In genomic region chr13:39232999-39233398, GRCh38 we compare ENCODE assay signal across 28 cellular contexts.
"Had no signal": no experiment of that assay in that cellular context is flagged by ENCODE, and none has a peak within 500 bp of the region (broad histone marks: within the 10 kb centered on the region; RNA-seq: fewer than 3 reads in every experiment).

No MANE protein-coding gene starts in this region.

- H3K27me3 ChIP-seq: neural progenitor cell, ovary, spleen, suprapubic skin, testis, tibial artery, transverse colon, upper lobe of right lung, uterus had no signal

- H3K9me3 ChIP-seq: ovary, psoas muscle, spleen, suprapubic skin, testis, tibial artery, transverse colon, upper lobe of right lung, uterus had no signal

- H3K9ac ChIP-seq: neural progenitor cell, parathyroid adenoma had no signal

- H2AFZ ChIP-seq: neural progenitor cell, parathyroid adenoma had no signal

- H3K27ac ChIP-seq: neural progenitor cell, ovary, parathyroid adenoma, psoas muscle, skin epidermis, spleen, suprapubic skin, testis, tibial artery, transverse colon, upper lobe of right lung, uterus had no signal

- H3K4me2 ChIP-seq: neural progenitor cell, smooth muscle cell had no signal

- DNase-seq: naive thymus-derived CD8-positive, alpha-beta T cell; occipital lobe; ovary; posterior cingulate gyrus; psoas muscle; right cardiac atrium; spleen; stimulated activated CD4-positive, alpha-beta T cell treated with anti-CD3 and anti-CD28 coated beads, Interleukin-12 subunit alpha, Interleukin-12 subunit beta, amount 100 ng/mL, for 4 hours; stimulated activated CD4-positive, alpha-beta T cell treated with anti-CD3 and anti-CD28 coated beads, Interleukin-1b, Interleukin-23, amount 100 ng/mL, for 48 hours; stimulated activated CD4-positive, alpha-beta T cell treated with anti-CD3 and anti-CD28 coated beads, Interleukin-4, amount 100 ng/mL, for 1 hour; stimulated activated CD4-positive, alpha-beta T cell treated with anti-CD3 and anti-CD28 coated beads, Interleukin-4, amount 100 ng/mL, for 4 hours; stimulated activated CD8-positive, alpha-beta memory T cell treated with anti-CD3 and anti-CD28 coated beads, Interleukin-4, amount 100 ng/mL, for 48 hours; stimulated activated naive CD4-positive, alpha-beta T cell; stimulated activated naive CD8-positive, alpha-beta T cell treated with anti-CD3 and anti-CD28 coated beads, Interleukin-15, amount 100 ng/mL, for 72 hours; stimulated activated naive CD8-positive, alpha-beta T cell treated with anti-CD3 and anti-CD28 coated beads, Interleukin-15, Interleukin-2, amounts not matched to agents 100 U/mL and 50 U/mL, for 24 hours; testis; tibial artery; transverse colon; upper lobe of right lung; uterus had no signal

- H3K36me3 ChIP-seq: neural progenitor cell, ovary, spleen, suprapubic skin, tibial artery, transverse colon, upper lobe of right lung, uterus had no signal

- ATAC-seq: naive thymus-derived CD8-positive, alpha-beta T cell; natural killer cell treated with Interleukin-12 subunit alpha and Interleukin-12 subunit beta and Interleukin-15 and Interleukin-18, amount 100 ng/mL, for 72 hours; psoas muscle; right cardiac atrium; sciatic nerve; stimulated activated memory B cell treated with anti-CD40 and anti-IgM and Interleukin-4, amounts not matched to agents 10 μg/mL and 1 μg/mL and 100 μg/mL, for 72 hours; stimulated activated naive CD8-positive, alpha-beta T cell treated with anti-CD3 and anti-CD28 coated beads, Interleukin-15, amount 100 ng/mL, for 72 hours; stimulated activated naive CD8-positive, alpha-beta T cell treated with anti-CD3 and anti-CD28 coated beads, Interleukin-15, Interleukin-2, amounts not matched to agents 100 U/mL and 50 U/mL, for 24 hours; upper lobe of right lung had no signal

- H3K79me2 ChIP-seq: parathyroid adenoma had no signal

- H3K4me3 ChIP-seq: neural progenitor cell, ovary, psoas muscle, skin epidermis, smooth muscle cell, spleen, suprapubic skin, testis, tibial artery, transverse colon, upper lobe of right lung, uterus had no signal

- H3K4me1 ChIP-seq: parathyroid adenoma, psoas muscle, spleen, suprapubic skin, testis, tibial artery, transverse colon, upper lobe of right lung, uterus had no signal
